8 cellular contexts compared by ENCODE assay signal in genomic region chr2:15561574-15562344, GRCh38. TPM values are rescaled to one million over a fixed set of nuclear protein-coding genes. Genes with fewer than 3 reads are reported as not detected.
DNase-seq lines count a peak whose midpoint lies in the region; TF ChIP-seq lines count a peak whose summit lies in the region.

No MANE protein-coding gene starts in this region.

- POLR2A ChIA-PET in MCF 10A (lab: Yijun Ruan, JAX) = interaction anchor here (0.6 to 1.7 kb wide), 14 partner anchors 9 to 1089 kb away, joined by 3 to 13 read pairs (median 3); partner anchors contain the start of gene DDX1

- H3K9ac ChIP-seq in SK-N-MC (ENCODE audit: insufficient read length) (peak overlapping the region; percentile 81), smooth muscle cell (ENCODE audit: low read depth) (peak overlapping the region; percentile 99)

- H3K4me3 ChIP-seq in HL-60 (replicated peaks; ENCODE audit: insufficient read depth, low read length) = peak overlapping the region; percentile 79
- peak overlapping the region; percentile 87 for H3K4me3 ChIP-seq in SK-N-MC
- peak overlapping the region; percentile 94 for H3K4me3 ChIP-seq in smooth muscle cell

- intact Hi-C loops in Calu3 (cut with micrococcal nuclease; ENCODE audit: unreplicated experiment) = no loop called here
- intact Hi-C loops in MCF 10A (cut with micrococcal nuclease) = loop anchor here (2.0 kb wide), 1 partner anchor 29 kb away; the partner anchor contains the start of gene DDX1

- H3K9me3 ChIP-seq in SK-N-MC (ENCODE audit: low read depth, low read length) (no peaks in the 10 kb centered on the region), smooth muscle cell (replicated peaks; ENCODE audit: low read depth) (no peaks in the 10 kb centered on the region)

- peaks cover 43% of the 10 kb centered on the region for H3K79me2 ChIP-seq in smooth muscle cell (ENCODE audit: low read depth)

- H3K4me1 ChIP-seq in smooth muscle cell (ENCODE audit: low read depth) = peaks cover 7% of the 10 kb centered on the region

- no peak for TF ChIP-seq CTCF in Calu3 (IDR thresholded peaks at IDR 0.05; ENCODE audit: unreplicated experiment)
- no peak for TF ChIP-seq CTCF in GM20000 (IDR thresholded peaks at IDR 0.05; ENCODE audit: extremely low read depth, missing control alignments)
- no peak for TF ChIP-seq CTCF in HL-60 (IDR thresholded peaks at IDR 0.05; ENCODE audit: insufficient read depth, low read length)
- no peak for TF ChIP-seq CTCF in MCF 10A (IDR thresholded peaks at IDR 0.05; ENCODE audit: unreplicated experiment)
- TF ChIP-seq CTCF in smooth muscle cell (IDR thresholded peaks at IDR 0.05; ENCODE audit: borderline replicate concordance, insufficient read depth, poor library complexity, severe bottlenecking) = no peak

- H3K27ac ChIP-seq in HL-60 (replicated peaks) = peak overlapping the region; percentile 65
- H3K27ac ChIP-seq in SK-N-MC = peak overlapping the region; percentile 72
- peak overlapping the region; percentile 99 for H3K27ac ChIP-seq in smooth muscle cell (ENCODE audit: low read depth)

- H3K9me3 Mint-ChIP-seq in Calu3 (ENCODE audit: low read depth, unreplicated experiment) = no peaks in the 10 kb centered on the region
- H3K9me3 Mint-ChIP-seq in MCF 10A (ENCODE audit: unreplicated experiment) = no peaks in the 10 kb centered on the region
- no peaks in the 10 kb centered on the region for H3K9me3 Mint-ChIP-seq in immature natural killer cell

- H3F3A ChIP-seq in smooth muscle cell (ENCODE audit: low read depth) = peaks cover 4% of the 10 kb centered on the region

- H3K27ac Mint-ChIP-seq in Calu3 (ENCODE audit: unreplicated experiment) (peak overlapping the region; percentile 77), MCF 10A (ENCODE audit: low read depth, unreplicated experiment) (peak overlapping the region; percentile 94), immature natural killer cell (peak overlapping the region; percentile 91 to 98 (median 97))

- peak overlapping the region; percentile 99 for H2AFZ ChIP-seq in smooth muscle cell (ENCODE audit: low read depth)

- no peaks in the 10 kb centered on the region for H3K36me3 ChIP-seq in SK-N-MC (ENCODE audit: insufficient read depth, low read length)
- H3K36me3 ChIP-seq in smooth muscle cell (ENCODE audit: low read depth) = no peaks in the 10 kb centered on the region

- CTCF ChIA-PET in Calu3 (lab: Charles Lee) = interaction anchor here (1.3 to 2.0 kb wide), 3 partner anchors 15 to 1264 kb away, joined by 3 to 7 read pairs (median 5); no protein-coding TSS in a partner anchor
- CTCF ChIA-PET in MCF 10A (lab: Yijun Ruan, JAX) = interaction anchor here (0.6 to 4.7 kb wide), 6 partner anchors 9 to 1577 kb away, joined by 3 to 34 read pairs (median 3); no protein-coding TSS in a partner anchor

- BruUV-seq in Calu3 (replicated peaks; lab: Mats Ljungman, UMichigan) (no TSS peak), MCF 10A (replicated peaks; lab: Mats Ljungman, UMichigan) (no TSS peak)

- peaks cover 19% of the 10 kb centered on the region for H3K36me3 Mint-ChIP-seq in Calu3 (ENCODE audit: insufficient read depth, unreplicated experiment)
- H3K36me3 Mint-ChIP-seq in MCF 10A (ENCODE audit: insufficient read depth, unreplicated experiment) = peaks cover 6% of the 10 kb centered on the region
- H3K36me3 Mint-ChIP-seq in immature natural killer cell = no peaks in the 10 kb centered on the region

- H3K27me3 Mint-ChIP-seq in Calu3 (ENCODE audit: unreplicated experiment) (no peaks in the 10 kb centered on the region), MCF 10A (ENCODE audit: insufficient read depth, unreplicated experiment) (no peaks in the 10 kb centered on the region), immature natural killer cell (ENCODE audit: low read depth in 3 of 3) (peaks cover 9 to 17% (median 14%) of the 10 kb centered on the region in 3 donors)

- DNase-seq in Calu3 = no peak
- peak; percentile 38 for DNase-seq in GM20000 (ENCODE audit: low spot score)
- DNase-seq in HL-60 (ENCODE audit: low read depth in 1 of 2, low spot score in 1 of 2) = peak in 1 of 2 experiments; percentile 3
- no peak for DNase-seq in SK-N-MC (ENCODE audit: low read depth, low spot score)
- no peak for DNase-seq in MCF 10A (ENCODE audit: unreplicated experiment)
- DNase-seq in immature natural killer cell = no peak
- DNase-seq in smooth muscle cell (lab: John Stamatoyannopoulos, UW; ENCODE audit: unreplicated experiment) = no peak
- no peak for DNase-seq in T1000 (lab: John Stamatoyannopoulos, UW)

- H3K4me3 Mint-ChIP-seq in Calu3 (ENCODE audit: low read depth, unreplicated experiment) (peak overlapping the region; percentile 96), MCF 10A (ENCODE audit: unreplicated experiment) (peak overlapping the region; percentile 98), immature natural killer cell (peak overlapping the region; percentile 99 to 100 (median 99))

- H3K4me1 Mint-ChIP-seq in Calu3 (ENCODE audit: low read depth, unreplicated experiment) (peaks cover 20% of the 10 kb centered on the region), MCF 10A (ENCODE audit: insufficient read depth, unreplicated experiment) (peaks cover 24% of the 10 kb centered on the region), immature natural killer cell (peaks cover 35 to 42% of the 10 kb centered on the region in 2 donors)

- H3K27me3 ChIP-seq in HL-60 (ENCODE audit: insufficient read depth, poor library complexity, severe bottlenecking) (no peaks in the 10 kb centered on the region), smooth muscle cell (ENCODE audit: low read depth) (peaks cover 6% of the 10 kb centered on the region)

- peaks cover 19% of the 10 kb centered on the region for H4K20me1 ChIP-seq in smooth muscle cell (ENCODE audit: low read depth)

- WGBS in smooth muscle cell (ENCODE audit: low lambda C conversion rate) = 9% methylated on average over 13 of the region's 13 CpGs

- peak overlapping the region; percentile 98 for H3K4me2 ChIP-seq in smooth muscle cell

RNA-seq across cellular contexts. Expression of gene NBAS, which starts 0.6 kb away (rescaled TPM):
- total RNA-seq in Calu3 (2022) (25.9 and 30.4 TPM in 2 replicates), MCF 10A (2022) (46.4 and 55.6 TPM in 2 replicates), smooth muscle cell (51.1 and 72.0 TPM in 2 replicates)
- polyA plus RNA-seq in immature natural killer cell (10 to 100 TPM; 10.8 to 21.0 (median 11.6) TPM), smooth muscle cell (28.8 and 31.2 TPM in 2 replicates)

RNA-seq across cellular contexts. Expression of gene DDX1, which starts 29.9 kb away (rescaled TPM):
- total RNA-seq in Calu3 (2022) (99.7 and 106 TPM in 2 replicates), MCF 10A (2022) (97.8 and 119 TPM in 2 replicates), smooth muscle cell (71.3 and 79.2 TPM in 2 replicates)
- polyA plus RNA-seq in immature natural killer cell (10 to 100 TPM; 34.1 to 51.9 (median 47.9) TPM), smooth muscle cell (78.7 and 80.0 TPM in 2 replicates)
